9 cellular contexts compared by ENCODE assay signal in the genomic region with DNA sequence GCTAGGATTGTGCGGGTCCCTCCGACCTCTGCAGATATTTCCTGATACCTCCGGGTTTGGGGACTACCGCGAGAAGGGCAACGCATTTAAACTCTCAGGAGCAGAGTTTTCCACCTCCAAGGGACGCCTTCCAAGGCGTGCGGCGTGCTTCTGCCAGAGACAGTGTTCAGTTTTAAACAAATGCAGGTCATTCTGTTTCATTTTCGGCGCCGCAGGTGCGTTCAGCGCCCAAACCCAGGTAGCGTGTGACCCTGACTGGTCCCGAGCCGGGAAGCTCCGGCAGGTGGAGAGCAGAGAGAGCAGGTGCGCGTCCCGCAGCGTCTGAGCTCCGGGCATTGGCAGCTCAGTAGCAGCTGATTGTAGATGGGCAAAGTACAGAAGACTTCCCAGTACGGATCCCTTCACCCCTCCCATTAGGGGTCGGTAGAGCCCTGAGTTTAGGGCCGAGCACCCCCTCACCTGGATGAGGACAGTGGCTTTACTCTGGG. TPM values are rescaled to one million over a fixed set of nuclear protein-coding genes. Genes with fewer than 3 reads are reported as not detected.
A peak's percentile ranks its signal among the peaks of the same experiment; 100 is the strongest.
DNase-seq lines count a peak whose midpoint lies in the region; ATAC-seq, FAIRE-seq and TF ChIP-seq lines count a peak whose summit lies in the region.
"Had no signal": no experiment of that assay in that cellular context is flagged by ENCODE, and none has a peak within 500 bp of the region (broad histone marks: within the 10 kb centered on the region; RNA-seq: fewer than 3 reads in every experiment).

No MANE protein-coding gene starts in this region.

- peaks cover 78% of the 10 kb centered on the region for H3K27me3 Mint-ChIP-seq in endodermal cell (ENCODE audit: insufficient read depth)
- H3K27me3 Mint-ChIP-seq in neural progenitor cell (ENCODE audit: insufficient read depth, low read depth), result peaks cover 81% of the 10 kb centered on the region

- WGBS in endodermal cell (ENCODE audit: insufficient coverage in 1 of 2, insufficient read length in 1 of 2), 2 experiments, result 2% methylated on average over 19 to 27 of the region's 27 CpGs

- H3K27ac ChIP-seq in endodermal cell (ENCODE audit: low read depth, low read length), result no peak overlapping the region
- no peak overlapping the region for H3K27ac ChIP-seq in neural progenitor cell

- H3K4me1 ChIP-seq in endodermal cell (ENCODE audit: control insufficient read depth, insufficient read depth, low read length) (peaks cover 3% of the 10 kb centered on the region), neural progenitor cell (peaks cover 21% of the 10 kb centered on the region)

- H3K36me3 Mint-ChIP-seq in endodermal cell (ENCODE audit: low read depth) (peaks cover 30% of the 10 kb centered on the region), neural progenitor cell (no peaks in the 10 kb centered on the region)

- H3K9me3 Mint-ChIP-seq in endodermal cell (peaks cover 2% of the 10 kb centered on the region), neural progenitor cell (peaks cover 2% of the 10 kb centered on the region)

- no peak for FAIRE-seq in D721Med (lab: Jason Lieb, UNC)
- FAIRE-seq: GM12891 had no signal

- H3K4me3 Mint-ChIP-seq in endodermal cell (peak overlapping the region; percentile 99), neural progenitor cell (peak overlapping the region; percentile 87)

- H3K4me1 Mint-ChIP-seq in endodermal cell, result peaks cover 30% of the 10 kb centered on the region
- H3K4me1 Mint-ChIP-seq in neural progenitor cell, result peaks cover 36% of the 10 kb centered on the region

- ATAC-seq in GM19395 (IDR thresholded peaks at IDR 0.05; ENCODE audit: unreplicated experiment), result no peak

- H2AFZ ChIP-seq in neural progenitor cell (replicated peaks), result peak overlapping the region; percentile 1

- H3K9ac ChIP-seq in endodermal cell (ENCODE audit: extremely low read depth, low read length, poor library complexity, severe bottlenecking) (peak overlapping the region; percentile 98), neural progenitor cell (no peak overlapping the region)

- H3K27me3 ChIP-seq in endodermal cell (ENCODE audit: control insufficient read depth, insufficient read depth, low read length, poor library complexity, severe bottlenecking), result peaks cover 41% of the 10 kb centered on the region
- H3K27me3 ChIP-seq in neural progenitor cell, result peaks cover 98% of the 10 kb centered on the region

- H3K36me3 ChIP-seq in endodermal cell (ENCODE audit: control insufficient read depth, insufficient read depth, low read length) (peaks cover 31% of the 10 kb centered on the region), neural progenitor cell (no peaks in the 10 kb centered on the region)

- H3K4me2 ChIP-seq in neural progenitor cell, result peak overlapping the region; percentile 89

- no peak for TF ChIP-seq CTCF in endodermal cell (conservative IDR thresholded peaks at IDR 0.05)
- TF ChIP-seq CTCF in neural progenitor cell (IDR thresholded peaks at IDR 0.05), result no peak
- no peak for TF ChIP-seq CTCF in D721Med (IDR thresholded peaks at IDR 0.05; ENCODE audit: insufficient read depth, missing control alignments)

- H3K27ac Mint-ChIP-seq in endodermal cell (peak overlapping the region; percentile 90), neural progenitor cell (no peak overlapping the region)

- H4K20me1 ChIP-seq in neural progenitor cell (ENCODE audit: low read depth), result peaks cover 49% of the 10 kb centered on the region

- H3K79me2 ChIP-seq in neural progenitor cell (ENCODE audit: low read depth), result peaks cover 48% of the 10 kb centered on the region

- H3K4me3 ChIP-seq in endodermal cell (ENCODE audit: low read length) (peak overlapping the region; percentile 93), neural progenitor cell (peak overlapping the region; percentile 66)

- H3K9me3 ChIP-seq in endodermal cell (ENCODE audit: control insufficient read depth, low read length) (no peaks in the 10 kb centered on the region), neural progenitor cell (ENCODE audit: low read depth) (no peaks in the 10 kb centered on the region)

- DNase-seq in COLO668 (lab: John Stamatoyannopoulos, UW; ENCODE audit: unreplicated experiment) (peak; percentile 67), NCI-H526 treated with DMSO at 0.1 percent for 48 hours (lab: John Stamatoyannopoulos, UW) (peak; percentile 30), endodermal cell (peak; percentile 80), neural progenitor cell (ENCODE audit: low spot score) (no peak), MV-4-11 (lab: John Stamatoyannopoulos, UW) (no peak), HUDEP-2 (lab: John Stamatoyannopoulos, UW; ENCODE audit: unreplicated experiment in 76 of 76) (no peak), D721Med (ENCODE audit: insufficient read length, low spot score) (no peak)

- peaks cover 22% of the 10 kb centered on the region for H3F3A ChIP-seq in neural progenitor cell (ENCODE audit: low read depth)

RNA-seq across cellular contexts. Expression of a gene that starts 1.4 kb away (rescaled TPM):
- total RNA-seq in endodermal cell, result 100 to 1,000 TPM; 800 to 857 TPM
- polyA plus RNA-seq in endodermal cell (2013, experiment 1 of 2), result 184 TPM
- 223 TPM for polyA plus RNA-seq in endodermal cell (2013, experiment 2 of 2)
- 6.7 and 8.4 TPM in 2 replicates for total RNA-seq in neural progenitor cell (ENCODE audit: low replicate concordance)

RNA-seq across cellular contexts. Expression of a gene that starts 11.7 kb away (rescaled TPM):
- total RNA-seq in endodermal cell (under 1 TPM; 0.35 to 0.44 TPM), neural progenitor cell (ENCODE audit: low replicate concordance) (0.04 and 0.22 TPM in 2 replicates)
- 57.5 TPM for polyA plus RNA-seq in endodermal cell (2013, experiment 1 of 2)
- polyA plus RNA-seq in endodermal cell (2013, experiment 2 of 2), result 36.3 TPM

Comparison
In these comparisons a context has a peak if more than half of its experiments do, and no peak if none do; other contexts are left out.
1. DNase-seq: peak in COLO668 (single experiment), NCI-H526 treated with DMSO at 0.1 percent for 48 hours (single experiment) and endodermal cell (single experiment); none in neural progenitor cell (single experiment), MV-4-11 (single experiment), HUDEP-2 (0 of 76) and D721Med (single experiment).
2. RNA of a gene that starts 1.4 kb away (total RNA-seq): 800 to 857 TPM in endodermal cell; 6.7 to 8.4 TPM in neural progenitor cell; every median in the first group is over 10 times any median in the second.